Comparison of ENCODE assay signal across 36 cellular contexts in the genomic region with DNA sequence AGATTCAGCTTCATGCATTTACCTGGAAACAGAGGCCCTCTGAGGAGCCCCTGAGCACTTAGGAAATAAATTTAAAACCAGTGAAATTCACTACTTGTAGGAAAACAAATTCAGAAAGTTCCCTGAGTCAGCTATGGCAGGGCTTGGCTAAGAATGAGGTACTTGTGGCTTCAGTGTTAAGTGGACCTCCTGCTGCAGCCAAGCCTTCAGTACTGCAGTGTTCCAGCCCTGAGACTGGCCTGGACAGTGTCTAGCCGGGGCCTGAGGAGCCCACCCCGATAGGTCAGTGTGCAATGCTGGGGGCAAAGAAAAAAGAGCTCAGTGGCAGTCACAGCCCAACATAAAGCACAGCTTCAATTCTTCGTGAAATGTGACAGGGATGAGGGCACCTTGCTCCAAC. TPM values are rescaled to one million over a fixed set of nuclear protein-coding genes. Genes with fewer than 3 reads are reported as not detected.
"Had no signal": no experiment of that assay in that cellular context is flagged by ENCODE, and none has a peak within 500 bp of the region (broad histone marks: within the 10 kb centered on the region; RNA-seq: fewer than 3 reads in every experiment).

No MANE protein-coding gene starts in this region.

- DNase-seq: activated B cell treated with CpG ODN at 0.5 μM for 24 hours; activated CD4-positive, alpha-beta T cell treated with anti-CD3 and anti-CD28 coated beads for 48 hours; activated CD4-positive, alpha-beta T cell treated with anti-CD3 and anti-CD28 coated beads, Interleukin-2, amount 50 U/mL, for 4 hours; activated CD4-positive, CD25-positive, alpha-beta regulatory T cell treated with anti-CD3 and anti-CD28 coated beads, Interleukin-2, amount 50 U/mL, for 72 hours; activated CD8-positive, alpha-beta T cell treated with anti-CD3 and anti-CD28 coated beads for 36 hours; activated effector memory CD4-positive, alpha-beta T cell treated with anti-CD3 and anti-CD28 coated beads, Interleukin-2, amount 50 U/mL, for 16 hours; activated naive CD4-positive, alpha-beta T cell; activated naive CD4-positive, alpha-beta T cell treated with anti-CD3 and anti-CD28 coated beads, Interleukin-2, amount 50 U/mL, for 16 hours; activated naive CD8-positive, alpha-beta T cell treated with anti-CD3 and anti-CD28 coated beads for 36 hours; activated T-cell treated with anti-CD3 and anti-CD28 coated beads, Interleukin-2, amount 50 U/mL, for 1 hour; activated T-cell treated with anti-CD3 and anti-CD28 coated beads, Interleukin-2, amount 50 U/mL, for 72 hours; amniotic stem cell; MM.1S; MV-4-11; NCI-H1092; NCI-H1436 treated with DMSO at 0.1 percent for 48 hours; NCI-H1694 treated with DMSO at 0.1 percent for 48 hours; NCI-H2029; NCI-H345; NCI-H524 treated with DMSO at 0.1 percent for 48 hours; NK-92 treated with Interleukin-12 subunit alpha and Interleukin-12 subunit beta, amount 100 ng/mL, for 24 hours; PC-3; Peyer's patch; RPMI8226; SW 1271; T-helper 1 cell; T-helper 2 cell; T-helper 9 cell had no signal

- H3K27ac ChIP-seq: ascending aorta, cardiac muscle cell, KMS-11, Peyer's patch, VCaP had no signal

- H3K4me3 ChIP-seq: ascending aorta, cardiac muscle cell, Peyer's patch had no signal

- H3K4me1 ChIP-seq: ascending aorta, Peyer's patch had no signal

- ATAC-seq: activated CD8-positive, alpha-beta T cell treated with anti-CD3 and anti-CD28 coated beads for 36 hours; activated T-cell treated with anti-CD3 and anti-CD28 coated beads, Interleukin-2, amount 50 U/mL, for 72 hours; activated T-helper 17 cell treated with anti-CD3 and anti-CD28 coated beads, Interleukin-2, amount 50 U/mL, for 72 hours; PC-3 had no signal

- H3K9me3 ChIP-seq: ascending aorta, Peyer's patch had no signal

- H3K36me3 ChIP-seq: ascending aorta, cardiac muscle cell, Peyer's patch had no signal

- H3K27me3 ChIP-seq: ascending aorta, cardiac muscle cell, Peyer's patch had no signal

RNA-seq across cellular contexts. Expression of gene F11, which starts 41.9 kb away (rescaled TPM):
- total RNA-seq: activated B cell treated with CpG ODN at 0.5 μM for 24 hours; activated CD8-positive, alpha-beta memory T cell treated with anti-CD3 and anti-CD28 coated beads for 36 hours; activated CD8-positive, alpha-beta T cell treated with anti-CD3 and anti-CD28 coated beads for 36 hours; activated naive CD8-positive, alpha-beta T cell treated with anti-CD3 and anti-CD28 coated beads for 36 hours; activated T-cell treated with anti-CD3 and anti-CD28 coated beads, Interleukin-2, amount 50 U/mL, for 72 hours; activated T-helper 17 cell treated with anti-CD3 and anti-CD28 coated beads, Interleukin-2, amount 50 U/mL, for 72 hours; ascending aorta; cardiac muscle cell; LHCN-M2; NCI-H460; PC-3 had no signal
